In the genomic region with DNA sequence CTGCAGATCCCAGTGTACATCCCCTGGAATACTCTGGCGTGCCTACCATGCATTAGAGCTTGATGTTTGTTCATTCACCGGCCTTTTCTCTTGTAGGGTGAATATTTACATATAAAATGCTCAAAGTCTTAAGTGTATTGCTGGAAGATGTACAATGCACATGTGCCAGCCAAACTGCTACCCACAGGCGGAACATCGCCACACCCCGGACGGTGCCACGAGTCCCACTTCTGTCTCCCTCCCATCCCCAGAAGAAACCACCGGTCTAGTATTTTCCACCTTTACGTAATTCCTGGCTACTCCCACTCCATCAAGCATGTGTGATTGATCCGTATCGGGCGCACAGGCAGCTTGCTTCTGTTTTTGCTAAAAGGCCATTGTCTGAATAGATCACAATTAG, we compare ENCODE assay signal across 26 cellular contexts. TPM values are rescaled to one million over a fixed set of nuclear protein-coding genes. Genes with fewer than 3 reads are reported as not detected.
DNase-seq lines count a peak whose midpoint lies in the region; ATAC-seq and TF ChIP-seq lines count a peak whose summit lies in the region.
"Had no signal": no experiment of that assay in that cellular context is flagged by ENCODE, and none has a peak within 500 bp of the region (broad histone marks: within the 10 kb centered on the region; RNA-seq: fewer than 3 reads in every experiment).

No MANE protein-coding gene starts in this region.

- no peak overlapping the region for H2AFZ ChIP-seq in neural progenitor cell (replicated peaks)

- ATAC-seq in T-helper 17 cell (no peak), HG02610 (IDR thresholded peaks at IDR 0.05; ENCODE audit: unreplicated experiment) (no peak), GM21390 (IDR thresholded peaks at IDR 0.05; ENCODE audit: unreplicated experiment) (no peak)
- ATAC-seq: GM12878 had no signal

- H3K27me3 Mint-ChIP-seq in T-helper 17 cell (no peaks in the 10 kb centered on the region), neural progenitor cell (ENCODE audit: insufficient read depth, low read depth) (peaks cover 23% of the 10 kb centered on the region)

- H3K4me3 Mint-ChIP-seq in T-helper 17 cell (no peak overlapping the region), neural progenitor cell (no peak overlapping the region)
- H3K4me3 Mint-ChIP-seq: CD4-positive, alpha-beta memory T cell; CD4-positive, CD25-positive, alpha-beta regulatory T cell; CD8-positive, alpha-beta memory T cell had no signal

- no peaks in the 10 kb centered on the region for H3K27me3 ChIP-seq in neural progenitor cell
- H3K27me3 ChIP-seq: BLaER1 had no signal

- H3F3A ChIP-seq in neural progenitor cell (ENCODE audit: low read depth): peaks cover 9% of the 10 kb centered on the region

- H3K9me3 ChIP-seq in T-helper 17 cell (ENCODE audit: control insufficient read depth, low read length, poor library complexity, severe bottlenecking) (no peaks in the 10 kb centered on the region), neural progenitor cell (ENCODE audit: low read depth) (no peaks in the 10 kb centered on the region)
- H3K9me3 ChIP-seq: BE2C had no signal

- no peak overlapping the region for H3K27ac ChIP-seq in neural progenitor cell
- H3K27ac ChIP-seq: BLaER1 had no signal

- no peaks in the 10 kb centered on the region for H3K79me2 ChIP-seq in neural progenitor cell (ENCODE audit: low read depth)

- no peaks in the 10 kb centered on the region for H3K36me3 ChIP-seq in neural progenitor cell
- H3K36me3 ChIP-seq: BE2C, BLaER1 had no signal

- H3K27ac Mint-ChIP-seq in T-helper 17 cell: peak overlapping the region; percentile 8
- H3K27ac Mint-ChIP-seq in neural progenitor cell: no peak overlapping the region
- H3K27ac Mint-ChIP-seq: CD14-positive monocyte; CD4-positive, alpha-beta memory T cell; CD4-positive, CD25-positive, alpha-beta regulatory T cell; CD8-positive, alpha-beta memory T cell had no signal

- H3K9ac ChIP-seq in neural progenitor cell: no peak overlapping the region
- H3K9ac ChIP-seq: BLaER1 had no signal

- H3K4me1 ChIP-seq in neural progenitor cell: peaks cover 31% of the 10 kb centered on the region
- H3K4me1 ChIP-seq: BE2C had no signal

- no peak overlapping the region for H3K4me3 ChIP-seq in neural progenitor cell
- H3K4me3 ChIP-seq: BLaER1, GM12878 had no signal

- H3K4me2 ChIP-seq in neural progenitor cell: peak overlapping the region; percentile 38
- H3K4me2 ChIP-seq: BLaER1 had no signal

- no peaks in the 10 kb centered on the region for H3K4me1 Mint-ChIP-seq in T-helper 17 cell
- peaks cover 38% of the 10 kb centered on the region for H3K4me1 Mint-ChIP-seq in neural progenitor cell
- H3K4me1 Mint-ChIP-seq: CD14-positive monocyte had no signal

- H3K9me3 Mint-ChIP-seq in neural progenitor cell: peaks cover 20% of the 10 kb centered on the region

- no peak for DNase-seq in T-helper 17 cell
- DNase-seq in neural progenitor cell (ENCODE audit: low spot score): no peak
- no peak for DNase-seq in OCI-M2 (lab: John Stamatoyannopoulos, UW; ENCODE audit: unreplicated experiment)
- DNase-seq: 8988T; ACHN; BE2C; C1 segment of cervical spinal cord; CD4-positive, alpha-beta memory T cell; CD4-positive, CD25-positive, alpha-beta regulatory T cell; CD8-positive, alpha-beta memory T cell; COR-L47; DMS 273 treated with DMSO at 0.1 percent for 48 hours; DMS153; DMS53; DMS79; DND-41; EL; GDM1 had no signal

- no peaks in the 10 kb centered on the region for H4K20me1 ChIP-seq in neural progenitor cell (ENCODE audit: low read depth)
- H4K20me1 ChIP-seq: BLaER1 had no signal

- H3K36me3 Mint-ChIP-seq in T-helper 17 cell (ENCODE audit: low read depth): peaks cover 2% of the 10 kb centered on the region
- peaks cover 3% of the 10 kb centered on the region for H3K36me3 Mint-ChIP-seq in neural progenitor cell
- H3K36me3 Mint-ChIP-seq: CD4-positive, alpha-beta memory T cell; CD4-positive, CD25-positive, alpha-beta regulatory T cell; CD8-positive, alpha-beta memory T cell had no signal

- TF ChIP-seq CTCF in neural progenitor cell (IDR thresholded peaks at IDR 0.05): no peak

RNA-seq across cellular contexts. Expression of a gene that starts 4.1 kb away (rescaled TPM):
- not detected for total RNA-seq in T-helper 17 cell
- total RNA-seq in neural progenitor cell (ENCODE audit: low replicate concordance): not detected in 2 replicates
- total RNA-seq: A673; CD4-positive, alpha-beta memory T cell; CD4-positive, CD25-positive, alpha-beta regulatory T cell; CD8-positive, alpha-beta memory T cell; Daoy; G401; GM12878 had no signal
